Comparison of ENCODE assay signal across 20 cellular contexts in genomic region chr20:50056951-50057403, GRCh38. TPM values are rescaled to one million over a fixed set of nuclear protein-coding genes. Genes with fewer than 3 reads are reported as not detected.
DNase-seq lines count a peak whose midpoint lies in the region; ATAC-seq, FAIRE-seq and TF ChIP-seq lines count a peak whose summit lies in the region.
"Had no signal": no experiment of that assay in that cellular context is flagged by ENCODE, and none has a peak within 500 bp of the region (broad histone marks: within the 10 kb centered on the region; RNA-seq: fewer than 3 reads in every experiment).

No MANE protein-coding gene starts in this region.

- WGBS in K562 (ENCODE audit: insufficient coverage, low coverage, missing lambda C conversion rate): 66% methylated on average over 9 of the region's 9 CpGs
- no CpG with 5 or more reads among the region's 9 CpGs for WGBS in trophoblast cell (ENCODE audit: extremely low coverage, insufficient coverage, insufficient read length)

- H3F3A ChIP-seq in MM.1S (ENCODE audit: insufficient read depth, low read length): peaks cover 14% of the 10 kb centered on the region

- H4K8ac ChIP-seq in trophoblast cell (ENCODE audit: low read depth, low read length): peak overlapping the region; percentile 72

- H3K18ac ChIP-seq in trophoblast cell (ENCODE audit: low read length): peak overlapping the region; percentile 87

- H3K9me1 ChIP-seq in K562 (ENCODE audit: control insufficient read depth, insufficient read depth, low read length): no peaks in the 10 kb centered on the region

- CTCF ChIA-PET in K562 (lab: Yijun Ruan, JAX; ENCODE audit: low intra/inter-chr PET ratio): no interaction called here

- TF ChIP-seq EP300 in K562 (IDR thresholded peaks at IDR 0.05; ENCODE audit: low read length): no peak

- H3K4me3 ChIP-seq in MM.1S (ENCODE audit: low read length) (peak overlapping the region; percentile 36; the same call in 1 of the 2 replicates), K562 (no peak overlapping the region), trophoblast cell (ENCODE audit: low read depth, low read length) (no peak overlapping the region)
- H3K4me3 ChIP-seq: GM23248 had no signal

- H4K20me1 ChIP-seq in MM.1S (ENCODE audit: insufficient read depth, low read length): no peaks in the 10 kb centered on the region
- no peaks in the 10 kb centered on the region for H4K20me1 ChIP-seq in K562 (replicated peaks; ENCODE audit: control insufficient read depth, insufficient read depth, low read length)

- H3K9me2 ChIP-seq in MM.1S (replicated peaks; ENCODE audit: insufficient read depth, low read length): no peaks in the 10 kb centered on the region

- intact Hi-C loops in K562 (cut with micrococcal nuclease): no loop called here

- peak overlapping the region; percentile 96 for H4K91ac ChIP-seq in trophoblast cell (ENCODE audit: low read depth, low read length)

- H3K4me1 ChIP-seq in MM.1S (ENCODE audit: low read length) (peaks cover 15% of the 10 kb centered on the region), K562 (replicated peaks in 1 of 2; ENCODE audit: control insufficient read depth in 2 of 2, insufficient read depth in 2 of 2, low read length in 2 of 2) (peaks cover 12 to 30% of the 10 kb centered on the region in 2 experiments), trophoblast cell (ENCODE audit: control insufficient read depth in 1 of 2, insufficient read depth in 2 of 2, low read length in 2 of 2) (peaks cover 34 to 40% of the 10 kb centered on the region in 2 experiments)

- H3K27ac ChIP-seq in MM.1S (ENCODE audit: low read length) (peak overlapping the region; percentile 75), K562 (ENCODE audit: extremely low read depth, low read depth, low read length) (no peak overlapping the region), trophoblast cell (ENCODE audit: low read depth, low read length) (peak overlapping the region; percentile 89)
- H3K27ac ChIP-seq: GM23248, HL-60 had no signal

- POLR2A ChIA-PET in K562 (lab: Yijun Ruan, JAX): interaction anchor here (0.7 kb wide), 1 partner anchor 40 kb away, joined by 3 read pairs; no protein-coding TSS in a partner anchor

- no peak for TF ChIP-seq RAD21 in K562 (CRISPR knock-in tag; conservative IDR thresholded peaks at IDR 0.05 in 1 of 2, IDR thresholded peaks at IDR 0.05 in 1 of 2)

- H3K14ac ChIP-seq in trophoblast cell (ENCODE audit: low read length): peak overlapping the region; percentile 94

- H2BK5ac ChIP-seq in trophoblast cell (ENCODE audit: low read depth, low read length, poor library complexity): peak overlapping the region; percentile 74

- no peaks in the 10 kb centered on the region for H3K9me3 ChIP-seq in MM.1S (replicated peaks; ENCODE audit: insufficient read depth, low read length)
- H3K9me3 ChIP-seq in K562 (replicated peaks; ENCODE audit: control insufficient read depth, insufficient read depth, low read depth, low read length): no peaks in the 10 kb centered on the region
- H3K9me3 ChIP-seq in trophoblast cell (ENCODE audit: insufficient read depth, low read depth, low read length): no peaks in the 10 kb centered on the region

- no peak for ATAC-seq in K562
- no peak for ATAC-seq in GM19035 (IDR thresholded peaks at IDR 0.05; ENCODE audit: unreplicated experiment)

- peak overlapping the region; percentile 75 for H3K4me2 ChIP-seq in MM.1S (ENCODE audit: low read depth, low read length)
- H3K4me2 ChIP-seq in K562 (ENCODE audit: insufficient read depth, low read length): no peak overlapping the region
- H3K4me2 ChIP-seq in trophoblast cell (ENCODE audit: low read length): no peak overlapping the region

- peaks cover 55% of the 10 kb centered on the region for H3K79me1 ChIP-seq in trophoblast cell (ENCODE audit: low read length)

- in situ Hi-C loops in K562 (cut with MboI): no loop called here

- H2AFZ ChIP-seq in MM.1S (ENCODE audit: low read length): peak overlapping the region; percentile 86
- no peak overlapping the region for H2AFZ ChIP-seq in K562 (ENCODE audit: low read depth, low read length)
- H2AFZ ChIP-seq in trophoblast cell (ENCODE audit: insufficient read depth, low read length, poor library complexity): peak overlapping the region; percentile 50
- H2AFZ ChIP-seq: GM23248 had no signal

- no peaks in the 10 kb centered on the region for H3K27me3 ChIP-seq in MM.1S (replicated peaks; ENCODE audit: insufficient read depth, low read length)
- no peaks in the 10 kb centered on the region for H3K27me3 ChIP-seq in K562 (ENCODE audit: control insufficient read depth in 2 of 2, insufficient read depth in 2 of 2, low read length in 2 of 2)
- no peaks in the 10 kb centered on the region for H3K27me3 ChIP-seq in trophoblast cell (ENCODE audit: insufficient read depth, low read length)

- no peak overlapping the region for H3K23ac ChIP-seq in trophoblast cell (ENCODE audit: low read length)

- H2BK120ac ChIP-seq in trophoblast cell (ENCODE audit: insufficient read depth, low read length, poor library complexity): peak overlapping the region; percentile 98

- no peak overlapping the region for H4K12ac ChIP-seq in trophoblast cell (ENCODE audit: low read depth, low read length)

- FAIRE-seq in GM12892 (lab: Jason Lieb, UNC) (peak; percentile 14), K562 (lab: Jason Lieb, UNC) (no peak)
- FAIRE-seq: A204.1 had no signal

- BruUV-seq in K562 (replicated peaks; lab: Mats Ljungman, UMichigan): no TSS peak

- TF ChIP-seq POLR2A in GM12892 (IDR thresholded peaks at IDR 0.05; ENCODE audit: low read depth, low read length) (no peak), K562 (conservative IDR thresholded peaks at IDR 0.05) (no peak)

- H2AK5ac ChIP-seq in trophoblast cell (ENCODE audit: low read length): peak overlapping the region; percentile 97

- H3K4ac ChIP-seq in trophoblast cell (ENCODE audit: low read depth, low read length): peak overlapping the region; percentile 41

- H2BK12ac ChIP-seq in trophoblast cell (ENCODE audit: low read length): peak overlapping the region; percentile 98

- H3K9ac ChIP-seq in MM.1S (ENCODE audit: low read length) (peak overlapping the region; percentile 38; the same call in 1 of the 2 replicates), K562 (ENCODE audit: insufficient read depth in 1 of 2, low read depth in 2 of 2, low read length in 2 of 2) (no peak overlapping the region), trophoblast cell (ENCODE audit: low read length) (no peak overlapping the region)
- H3K9ac ChIP-seq: GM23248 had no signal

- no peaks in the 10 kb centered on the region for H3K79me2 ChIP-seq in MM.1S (ENCODE audit: low read length)
- H3K79me2 ChIP-seq in K562 (ENCODE audit: control insufficient read depth, insufficient read depth, low read length): no peaks in the 10 kb centered on the region
- peaks cover 2% of the 10 kb centered on the region for H3K79me2 ChIP-seq in trophoblast cell (ENCODE audit: control insufficient read depth, insufficient read depth, low read length, poor library complexity)

- DNase-seq in GM12892 (ENCODE audit: insufficient read length) (no peak), MM.1S (peak; percentile 68), K562 (ENCODE audit: extremely low read depth in 1 of 4, low spot score in 3 of 4) (no peak), trophoblast cell (peak; percentile 98), NCI-H2196 treated with DMSO at 0.1 percent for 48 hours (lab: John Stamatoyannopoulos, UW; ENCODE audit: unreplicated experiment) (no peak), COR-L47 (lab: John Stamatoyannopoulos, UW) (no peak)
- DNase-seq: Calu3; CD4-positive, alpha-beta memory T cell; EL; GM23248; HCEC 1CT; NCI-H1105 treated with DMSO at 0.1 percent for 48 hours; NCI-H1694; NCI-H2081 treated with DMSO at 0.1 percent for 48 hours; NCI-H2227 treated with DMSO at 0.1 percent for 48 hours; NCI-H510A treated with DMSO at 0.1 percent for 48 hours; NCI-H774 had no signal

- H3K36me3 ChIP-seq in MM.1S (replicated peaks; ENCODE audit: insufficient read depth, low read length): no peaks in the 10 kb centered on the region
- no peaks in the 10 kb centered on the region for H3K36me3 ChIP-seq in K562 (ENCODE audit: control insufficient read depth, insufficient read depth, low read length)
- H3K36me3 ChIP-seq in trophoblast cell (ENCODE audit: control insufficient read depth in 1 of 2, insufficient read depth in 2 of 2, low read length in 2 of 2): no peaks in the 10 kb centered on the region

- TF ChIP-seq CTCF in MM.1S (IDR thresholded peaks at IDR 0.05; ENCODE audit: low read length) (peak; percentile 19; the same call in 1 of the 2 replicates), K562 (IDR thresholded peaks at IDR 0.05 in 2 of 3, conservative IDR thresholded peaks at IDR 0.05 in 1 of 3; ENCODE audit: insufficient read depth in 2 of 3, low read depth in 1 of 3, low read length in 3 of 3) (no peak)

TF ChIP-seq in K562, 482 proteins besides CTCF, POLR2A, EP300 and RAD21 (continues in another document):
- TF ChIP-seq HNRNPUL1 (IDR thresholded peaks at IDR 0.05; ENCODE audit: low read length) (no peak), FIP1L1 (IDR thresholded peaks at IDR 0.05; ENCODE audit: low read depth, low read length, poor library complexity, severe bottlenecking) (no peak), DNMT1 (IDR thresholded peaks at IDR 0.05) (no peak)

RNA-seq across cellular contexts. Expression of gene UBE2V1, which starts 56.0 kb away (rescaled TPM):
- polyA plus RNA-seq in GM12892 (2012; ENCODE audit: missing spikeins): 120 TPM
- 218 and 364 TPM in 2 replicates for total RNA-seq in K562 (2011; cell fraction: chromatin; rRNA removed; ENCODE audit: low replicate concordance)
- 115 and 134 TPM in 2 replicates for total RNA-seq in K562 (2011; cell fraction: nucleolus; rRNA removed)
- total RNA-seq in K562 (2011; cell fraction: nucleoplasm; rRNA removed): 295 and 429 TPM in 2 replicates
- total RNA-seq in K562 (2014; rRNA removed) (62.8 and 94.6 TPM in 2 replicates), K562 (2014; rRNA removed; fragmentation: Illumina TruSeq; extraction: Trizol) (93.0 and 107 TPM in 2 replicates), K562 (2015; rRNA removed; fragmentation: Illumina TruSeq; extraction: Trizol) (93.5 and 94.9 TPM in 2 replicates), K562 (2021) (113 and 119 TPM in 2 replicates)
- polyA plus RNA-seq in K562 (2011; rRNA removed) (112 and 129 TPM in 2 replicates), K562 (2014; fragmentation: Illumina TruSeq; extraction: Trizol) (237 and 271 TPM in 2 replicates), K562 (2014; fragmentation: Nextera tagmentation; extraction: Ambion mirVana) (100 to 1,000 TPM; 145 to 357 TPM), K562 (2014; rRNA removed) (146 and 170 TPM in 2 replicates)
- polyA plus RNA-seq in K562 (2011; cell fraction: cytosol; rRNA removed): 77.3 and 148 TPM in 2 replicates
- polyA plus RNA-seq in K562 (2011; cell fraction: nucleus; rRNA removed): 118 and 127 TPM in 2 replicates
- 139 and 160 TPM in 2 replicates for polyA plus RNA-seq in K562 (2012)
- 132 and 142 TPM in 2 replicates for polyA minus RNA-seq in K562 (2011; rRNA and poly(A)+ RNA removed)
- polyA minus RNA-seq in K562 (2011; cell fraction: cytosol; rRNA and poly(A)+ RNA removed): 41.7 and 44.1 TPM in 2 replicates
- 67.2 and 111 TPM in 2 replicates for polyA minus RNA-seq in K562 (2011; cell fraction: nucleus; rRNA and poly(A)+ RNA removed)
- 238 and 250 TPM in 2 replicates for polyA plus RNA-seq in trophoblast cell (2013)

Comparison
In these comparisons a context has a peak if more than half of its experiments do, and no peak if none do; other contexts are left out.
1. DNase-seq: peak in MM.1S (single experiment) and trophoblast cell (2 of 2); none in GM12892 (single experiment), K562 (0 of 4), NCI-H2196 treated with DMSO at 0.1 percent for 48 hours (single experiment) and COR-L47 (single experiment).